1 cellular context compared by ENCODE assay signal in genomic region chr2:52821631-52822030, GRCh38.
TF ChIP-seq lines count a peak whose summit lies in the region.

No MANE protein-coding gene starts in this region.

TF ChIP-seq in WTC11, 78 proteins besides CTCF, POLR2A, EP300 and RAD21 (continued from another document):
- TF ChIP-seq, protein P1, sequence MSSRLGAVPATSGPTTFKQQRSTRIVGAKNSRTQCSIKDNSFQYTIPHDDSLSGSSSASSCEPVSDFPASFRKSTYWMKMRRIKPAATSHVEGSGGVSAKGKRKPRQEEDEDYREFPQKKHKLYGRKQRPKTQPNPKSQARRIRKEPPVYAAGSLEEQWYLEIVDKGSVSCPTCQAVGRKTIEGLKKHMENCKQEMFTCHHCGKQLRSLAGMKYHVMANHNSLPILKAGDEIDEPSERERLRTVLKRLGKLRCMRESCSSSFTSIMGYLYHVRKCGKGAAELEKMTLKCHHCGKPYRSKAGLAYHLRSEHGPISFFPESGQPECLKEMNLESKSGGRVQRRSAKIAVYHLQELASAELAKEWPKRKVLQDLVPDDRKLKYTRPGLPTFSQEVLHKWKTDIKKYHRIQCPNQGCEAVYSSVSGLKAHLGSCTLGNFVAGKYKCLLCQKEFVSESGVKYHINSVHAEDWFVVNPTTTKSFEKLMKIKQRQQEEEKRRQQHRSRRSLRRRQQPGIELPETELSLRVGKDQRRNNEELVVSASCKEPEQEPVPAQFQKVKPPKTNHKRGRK (CRISPR knock-in tag; IDR thresholded peaks at IDR 0.05; ENCODE audit: borderline replicate concordance) = no peak
- no peak for TF ChIP-seq ZBTB21 (CRISPR knock-in tag; IDR thresholded peaks at IDR 0.05; ENCODE audit: borderline replicate concordance)
